9 cellular contexts compared by ENCODE assay signal in the genomic region with DNA sequence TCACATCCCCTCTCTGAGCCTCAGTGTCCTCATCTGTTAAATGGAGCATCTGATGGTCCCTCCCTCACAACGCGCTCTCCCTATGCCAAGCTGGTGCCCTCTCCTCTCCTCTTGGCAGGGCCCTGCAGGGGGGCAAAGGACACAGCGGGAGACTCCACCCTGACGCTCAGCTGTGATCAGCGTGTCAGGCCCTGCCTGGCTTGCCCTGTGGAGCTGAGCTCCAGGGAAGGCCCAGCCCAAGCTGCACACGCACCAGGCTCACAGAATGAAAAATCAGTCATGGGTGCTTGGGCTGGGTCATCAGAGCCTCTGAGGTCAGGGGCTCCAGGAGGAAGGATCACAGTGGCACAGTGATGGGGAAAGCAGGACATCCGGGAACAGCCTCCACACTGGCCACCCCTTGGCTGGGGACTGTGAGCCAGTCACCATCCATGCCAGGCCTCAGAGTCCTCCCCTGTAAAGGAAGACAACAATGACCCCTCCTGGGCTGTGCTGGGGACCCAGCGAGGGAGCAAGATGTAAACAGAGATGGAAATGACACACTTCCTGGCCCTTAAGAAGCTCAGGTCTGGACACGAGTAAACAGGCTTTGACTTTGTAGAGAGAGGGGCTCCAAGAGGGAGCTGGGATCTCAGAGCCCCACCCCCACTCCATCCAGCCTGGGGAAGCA. TPM values are rescaled to one million over a fixed set of nuclear protein-coding genes. Genes with fewer than 3 reads are reported as not detected.
DNase-seq lines count a peak whose midpoint lies in the region; ATAC-seq and TF ChIP-seq lines count a peak whose summit lies in the region.
"Had no signal": no experiment of that assay in that cellular context is flagged by ENCODE, and none has a peak within 500 bp of the region (broad histone marks: within the 10 kb centered on the region; RNA-seq: fewer than 3 reads in every experiment).

No MANE protein-coding gene starts in this region.

- no peak for TF ChIP-seq POLR2A in suprapubic skin (IDR thresholded peaks at IDR 0.05)

- H3K4me3 ChIP-seq in duodenal mucosa (ENCODE audit: low read depth in 1 of 2, low read length in 2 of 2) (no peak overlapping the region), lung (no peak overlapping the region), suprapubic skin (no peak overlapping the region)
- H3K4me3 ChIP-seq: prostate gland had no signal

- H3K9me3 ChIP-seq in duodenal mucosa (ENCODE audit: control insufficient read depth in 1 of 2, low read length in 2 of 2) (peaks cover 0 to 3% of the 10 kb centered on the region in 2 donors), lung (ENCODE audit: control insufficient read depth in 2 of 2, insufficient read depth in 1 of 2, low read length in 1 of 2) (peaks cover 0 to 4% of the 10 kb centered on the region in 2 donors), suprapubic skin (no peaks in the 10 kb centered on the region)
- H3K9me3 ChIP-seq: prostate gland had no signal

- no peak for TF ChIP-seq CTCF in lung (IDR thresholded peaks at IDR 0.05; ENCODE audit: control extremely low read depth, extremely low read depth)
- TF ChIP-seq CTCF in suprapubic skin (IDR thresholded peaks at IDR 0.05) = no peak

- peaks cover 8 to 13% of the 10 kb centered on the region in 2 donors for H3K4me1 ChIP-seq in duodenal mucosa (ENCODE audit: control insufficient read depth in 1 of 2, insufficient read depth in 2 of 2, low read length in 2 of 2)
- peaks cover 0 to 28% of the 10 kb centered on the region in 2 donors for H3K4me1 ChIP-seq in lung (ENCODE audit: control insufficient read depth in 2 of 2, insufficient read depth in 2 of 2, low read length in 2 of 2)
- peaks cover 44% of the 10 kb centered on the region for H3K4me1 ChIP-seq in suprapubic skin
- H3K4me1 ChIP-seq: prostate gland had no signal

- H3K9me3 Mint-ChIP-seq in activated T-helper 2 cell treated with anti-CD3 and anti-CD28 coated beads, Interferon-gamma antibody, Interleukin-2, Interleukin-4, amounts not matched to agents 10 μg/mL and 5 μg/mL and 100 μg/mL, durations not matched to agents 14 hours and 24 hours and 36 hours = no peaks in the 10 kb centered on the region

- H3K36me3 ChIP-seq in duodenal mucosa (ENCODE audit: control insufficient read depth in 1 of 2, insufficient read depth in 2 of 2, low read length in 2 of 2) = no peaks in the 10 kb centered on the region
- H3K36me3 ChIP-seq in lung (ENCODE audit: control insufficient read depth in 2 of 2, insufficient read depth in 2 of 2, low read length in 2 of 2) = no peaks in the 10 kb centered on the region
- H3K36me3 ChIP-seq in suprapubic skin = no peaks in the 10 kb centered on the region
- H3K36me3 ChIP-seq: prostate gland had no signal

- H3K4me1 Mint-ChIP-seq in activated T-helper 2 cell treated with anti-CD3 and anti-CD28 coated beads, Interferon-gamma antibody, Interleukin-2, Interleukin-4, amounts not matched to agents 10 μg/mL and 5 μg/mL and 100 μg/mL, durations not matched to agents 14 hours and 24 hours and 36 hours (ENCODE audit: low read depth) = no peaks in the 10 kb centered on the region

- 59 to 64% methylated on average over 9 of the region's 9 CpGs for WGBS in lung, 2 donors
- 53% methylated on average over 6 of the region's 9 CpGs for WGBS in suprapubic skin

- H3K27me3 Mint-ChIP-seq in activated T-helper 2 cell treated with anti-CD3 and anti-CD28 coated beads, Interferon-gamma antibody, Interleukin-2, Interleukin-4, amounts not matched to agents 10 μg/mL and 5 μg/mL and 100 μg/mL, durations not matched to agents 14 hours and 24 hours and 36 hours (ENCODE audit: low read depth) = peaks cover 3% of the 10 kb centered on the region

- intact Hi-C loops in activated T-helper 2 cell treated with anti-CD3 and anti-CD28 coated beads, Interferon-gamma antibody, Interleukin-2, Interleukin-4, amounts not matched to agents 10 μg/mL and 5 μg/mL and 100 μg/mL, durations not matched to agents 14 hours and 24 hours and 36 hours (cut with micrococcal nuclease) = no loop called here

- H3K27ac ChIP-seq in duodenal mucosa (ENCODE audit: low read depth, low read length) (peak overlapping the region; percentile 71), lung (ENCODE audit: low read depth in 1 of 2, low read length in 1 of 2) (peak overlapping the region; percentile 67 to 75), suprapubic skin (peak overlapping the region; percentile 63)

- ATAC-seq in lung (ENCODE audit: insufficient read depth, low FRiP score) = peak; percentile 16
- ATAC-seq in GM19351 (IDR thresholded peaks at IDR 0.05; ENCODE audit: unreplicated experiment) = no peak

- H3K4me3 Mint-ChIP-seq in activated T-helper 2 cell treated with anti-CD3 and anti-CD28 coated beads, Interferon-gamma antibody, Interleukin-2, Interleukin-4, amounts not matched to agents 10 μg/mL and 5 μg/mL and 100 μg/mL, durations not matched to agents 14 hours and 24 hours and 36 hours (ENCODE audit: low read depth) = no peak overlapping the region

- DNase-seq in OCI-M1 (lab: John Stamatoyannopoulos, UW) = peak; percentile 11
- no peak for DNase-seq in lung (ENCODE audit: low spot score)
- DNase-seq in suprapubic skin (ENCODE audit: low spot score in 2 of 2) = no peak
- DNase-seq in activated T-helper 2 cell treated with anti-CD3 and anti-CD28 coated beads, Interferon-gamma antibody, Interleukin-2, Interleukin-4, amounts not matched to agents 10 μg/mL and 5 μg/mL and 100 μg/mL, durations not matched to agents 14 hours and 24 hours and 36 hours (ENCODE audit: low spot score) = no peak
- no peak for DNase-seq in HuH-7.5 (ENCODE audit: low spot score)
- DNase-seq in activated CD8-positive, alpha-beta memory T cell treated with anti-CD3 and anti-CD28 coated beads, Interleukin-2, amount 50 U/mL, for 4 hours = no peak

- H3K27me3 ChIP-seq in duodenal mucosa (ENCODE audit: control insufficient read depth in 1 of 2, insufficient read depth in 2 of 2, low read length in 2 of 2) (no peaks in the 10 kb centered on the region), lung (ENCODE audit: control insufficient read depth, insufficient read depth) (no peaks in the 10 kb centered on the region), suprapubic skin (no peaks in the 10 kb centered on the region)

- no peak overlapping the region for H3K27ac Mint-ChIP-seq in activated T-helper 2 cell treated with anti-CD3 and anti-CD28 coated beads, Interferon-gamma antibody, Interleukin-2, Interleukin-4, amounts not matched to agents 10 μg/mL and 5 μg/mL and 100 μg/mL, durations not matched to agents 14 hours and 24 hours and 36 hours

- H3K36me3 Mint-ChIP-seq in activated T-helper 2 cell treated with anti-CD3 and anti-CD28 coated beads, Interferon-gamma antibody, Interleukin-2, Interleukin-4, amounts not matched to agents 10 μg/mL and 5 μg/mL and 100 μg/mL, durations not matched to agents 14 hours and 24 hours and 36 hours (ENCODE audit: low read depth) = no peaks in the 10 kb centered on the region

- peak overlapping the region in 1 of 2 donors; percentile 18 for H3K9ac ChIP-seq in duodenal mucosa (ENCODE audit: low read depth in 1 of 2, low read length in 2 of 2)

- TF ChIP-seq EP300 in suprapubic skin (IDR thresholded peaks at IDR 0.05) = no peak

RNA-seq across cellular contexts. Expression of a gene that starts 36.6 kb away (rescaled TPM):
- total RNA-seq in lung = 1,000 to 10,000 TPM; 1,521 to 1,689 TPM
- 1,000 to 10,000 TPM; 2,233 to 2,749 TPM for polyA plus RNA-seq in lung
- total RNA-seq in suprapubic skin = 1,000 to 10,000 TPM; 2,537 to 3,396 (median 3,080) TPM
- total RNA-seq in activated T-helper 2 cell treated with anti-CD3 and anti-CD28 coated beads, Interferon-gamma antibody, Interleukin-2, Interleukin-4, amounts not matched to agents 10 μg/mL and 5 μg/mL and 100 μg/mL, durations not matched to agents 14 hours and 24 hours and 36 hours = 2,214 and 2,255 TPM in 2 replicates

RNA-seq across cellular contexts. Expression of a gene that starts 38.0 kb away (rescaled TPM):
- total RNA-seq in lung = 10 to 100 TPM; 19.7 to 39.4 TPM
- 10 to 100 TPM in 1 of 2 donors, 1 to 10 TPM in 1; 9.8 to 56.7 TPM for polyA plus RNA-seq in lung
- 10 to 100 TPM; 10.5 to 20.6 (median 12.0) TPM for total RNA-seq in suprapubic skin
- total RNA-seq in activated T-helper 2 cell treated with anti-CD3 and anti-CD28 coated beads, Interferon-gamma antibody, Interleukin-2, Interleukin-4, amounts not matched to agents 10 μg/mL and 5 μg/mL and 100 μg/mL, durations not matched to agents 14 hours and 24 hours and 36 hours = 3.3 and 4.2 TPM in 2 replicates
